32 cellular contexts compared by ENCODE assay signal in the genomic region with DNA sequence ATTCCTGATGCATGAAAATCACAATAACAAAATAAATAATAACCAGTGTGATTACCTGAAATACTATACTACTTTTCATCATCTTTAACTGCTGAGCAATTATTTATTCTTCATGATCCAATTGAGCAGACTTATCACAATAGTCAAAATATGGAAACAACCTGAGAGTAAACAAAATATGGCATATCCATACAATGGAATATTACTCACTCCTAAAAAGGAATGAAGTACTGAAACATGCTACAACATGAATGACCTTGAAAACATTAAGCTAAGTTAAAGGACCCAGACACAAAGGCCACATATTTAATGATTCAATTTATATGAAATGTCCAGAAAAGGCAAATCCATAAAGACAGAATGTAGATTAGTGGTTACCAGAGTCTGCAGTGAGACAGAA.
"Had no signal": no experiment of that assay in that cellular context is flagged by ENCODE, and none has a peak within 500 bp of the region (broad histone marks: within the 10 kb centered on the region; RNA-seq: fewer than 3 reads in every experiment).

No MANE protein-coding gene starts in this region.

- H3K27ac ChIP-seq: adrenal gland, cardiac muscle cell, VCaP had no signal

- H3K4me1 ChIP-seq: adrenal gland had no signal

- FAIRE-seq: bronchial epithelial cell, TTC549 had no signal

- DNase-seq: activated B cell treated with CpG ODN at 0.5 μM for 24 hours; activated CD4-positive, alpha-beta memory T cell treated with anti-CD3 and anti-CD28 coated beads for 36 hours; activated CD4-positive, alpha-beta T cell treated with anti-CD3 and anti-CD28 coated beads for 4 hours; activated CD4-positive, alpha-beta T cell treated with anti-CD3 and anti-CD28 coated beads, Interleukin-2, amount 10 ng/mL, durations not matched to agents 24 days and 14 days; activated CD4-positive, alpha-beta T cell treated with anti-CD3 and anti-CD28 coated beads, Interleukin-2, amount 50 U/mL, for 1 hour; activated CD4-positive, alpha-beta T cell treated with anti-CD3 and anti-CD28 coated beads, Interleukin-2, amount 50 U/mL, for 4 hours; activated CD4-positive, CD25-positive, alpha-beta regulatory T cell treated with anti-CD3 and anti-CD28 coated beads, Interleukin-2, amount 50 U/mL, for 72 hours; activated CD8-positive, alpha-beta memory T cell treated with anti-CD3 and anti-CD28 coated beads, Interleukin-2, amount 50 U/mL, for 4 hours; activated CD8-positive, alpha-beta T cell treated with anti-CD3 and anti-CD28 coated beads for 36 hours; activated effector memory CD4-positive, alpha-beta T cell treated with anti-CD3 and anti-CD28 coated beads, Interleukin-2, amount 50 U/mL, for 16 hours; activated gamma-delta T cell treated with Interleukin-2 at 50 U/mL for 16 hours; activated naive CD4-positive, alpha-beta T cell; activated naive CD4-positive, alpha-beta T cell treated with anti-CD3 and anti-CD28 coated beads for 36 hours; activated naive CD4-positive, alpha-beta T cell treated with anti-CD3 and anti-CD28 coated beads, Interleukin-2, amount 50 U/mL, for 16 hours; activated naive CD8-positive, alpha-beta T cell treated with anti-CD3 and anti-CD28 coated beads for 36 hours; activated T-cell treated with anti-CD3 and anti-CD28 coated beads for 4 hours; activated T-cell treated with anti-CD3 and anti-CD28 coated beads, Interleukin-2, amount 50 U/mL, for 1 hour; activated T-cell treated with anti-CD3 and anti-CD28 coated beads, Interleukin-2, amount 50 U/mL, for 4 hours; activated T-cell treated with anti-CD3 and anti-CD28 coated beads, Interleukin-2, amount 50 U/mL, for 72 hours; adrenal gland; amniotic stem cell; aorta; caudate nucleus; cerebellar nuclear complex; T-helper 2 cell; T-helper 9 cell had no signal

- H3K36me3 ChIP-seq: adrenal gland, cardiac muscle cell had no signal

- H3K4me3 ChIP-seq: adrenal gland, cardiac muscle cell had no signal

- ATAC-seq: activated CD8-positive, alpha-beta T cell treated with anti-CD3 and anti-CD28 coated beads for 36 hours; activated naive CD4-positive, alpha-beta T cell treated with anti-CD3 and anti-CD28 coated beads, Interleukin-2, amount 50 U/mL, for 72 hours; activated T-cell treated with anti-CD3 and anti-CD28 coated beads, Interleukin-2, amount 50 U/mL, for 4 hours; activated T-cell treated with anti-CD3 and anti-CD28 coated beads, Interleukin-2, amount 50 U/mL, for 72 hours; activated T-helper 17 cell treated with anti-CD3 and anti-CD28 coated beads, Interleukin-2, amount 50 U/mL, for 72 hours had no signal

- H3K27me3 ChIP-seq: adrenal gland, cardiac muscle cell had no signal

- H3K9me3 ChIP-seq: adrenal gland had no signal
